In the genomic region with DNA sequence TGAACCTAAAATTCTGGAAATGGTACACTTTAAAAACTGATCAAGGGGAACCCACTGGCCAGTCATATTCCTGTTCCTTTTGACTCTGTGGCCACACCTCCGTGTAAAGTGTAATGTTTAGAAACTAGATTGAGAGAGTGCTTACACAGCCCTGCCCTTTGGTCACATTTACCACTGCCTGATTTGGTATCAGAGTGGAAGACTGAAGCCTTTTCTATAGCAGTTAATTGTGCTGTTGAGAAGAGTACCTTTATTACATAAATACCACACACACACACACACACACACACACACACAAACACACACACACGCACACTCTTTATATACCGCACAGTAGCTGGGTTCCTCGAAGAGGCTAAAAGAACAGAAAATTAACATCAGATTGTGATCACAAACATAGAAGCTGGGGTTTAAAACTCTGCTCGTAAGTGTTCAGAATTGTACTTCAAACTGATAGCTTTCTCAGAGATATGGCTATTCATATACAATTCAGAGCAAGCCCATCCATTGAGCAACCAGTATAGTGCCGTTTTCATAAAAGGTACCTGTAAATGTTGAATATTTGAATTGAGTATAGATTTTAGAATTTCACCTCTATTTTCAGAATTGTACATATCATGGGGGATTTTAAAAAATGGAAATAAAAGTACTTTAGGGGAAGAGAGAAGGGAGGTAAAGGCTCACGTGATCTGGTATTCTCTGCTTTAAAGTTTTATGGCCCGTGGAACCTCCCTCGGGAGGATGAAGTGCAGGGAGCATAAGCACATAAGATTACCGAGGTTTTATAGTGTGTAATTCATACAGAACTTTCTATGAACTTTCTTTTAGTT, we compare ENCODE assay signal across 9 cellular contexts. TPM values are rescaled to one million over a fixed set of nuclear protein-coding genes. Genes with fewer than 3 reads are reported as not detected.
DNase-seq lines count a peak whose midpoint lies in the region; ATAC-seq and TF ChIP-seq lines count a peak whose summit lies in the region.
"Had no signal": no experiment of that assay in that cellular context is flagged by ENCODE, and none has a peak within 500 bp of the region (broad histone marks: within the 10 kb centered on the region; RNA-seq: fewer than 3 reads in every experiment).

No MANE protein-coding gene starts in this region.

- H3K27ac Mint-ChIP-seq in activated CD8-positive, alpha-beta T cell treated with anti-CD3 and anti-CD28 coated beads for 36 hours = no peak overlapping the region
- H3K27ac Mint-ChIP-seq in activated CD8-positive, alpha-beta T cell treated with anti-CD3 and anti-CD28 coated beads, Interleukin-2, amount 10 ng/mL, durations not matched to agents 7 days and 5 days = no peak overlapping the region

- intact Hi-C loops in activated CD8-positive, alpha-beta T cell treated with anti-CD3 and anti-CD28 coated beads for 36 hours (cut with micrococcal nuclease) = no loop called here
- intact Hi-C loops in sigmoid colon (cut with DNase I) = no loop called here

- no peaks in the 10 kb centered on the region for H3K27me3 Mint-ChIP-seq in activated CD8-positive, alpha-beta T cell treated with anti-CD3 and anti-CD28 coated beads for 36 hours
- no peaks in the 10 kb centered on the region for H3K27me3 Mint-ChIP-seq in activated CD8-positive, alpha-beta T cell treated with anti-CD3 and anti-CD28 coated beads, Interleukin-2, amount 10 ng/mL, durations not matched to agents 7 days and 5 days (ENCODE audit: low read depth)

- ATAC-seq in activated CD8-positive, alpha-beta T cell treated with anti-CD3 and anti-CD28 coated beads for 36 hours = peak; percentile 34
- no peak for ATAC-seq in activated CD8-positive, alpha-beta T cell treated with anti-CD3 and anti-CD28 coated beads, Interleukin-2, amount 10 ng/mL, durations not matched to agents 7 days and 5 days
- ATAC-seq in HG03342 (IDR thresholded peaks at IDR 0.05; ENCODE audit: unreplicated experiment) (peak; percentile 80), thoracic aorta (ENCODE audit: insufficient number of reproducible peaks, low FRiP score, low read depth) (peak; percentile 27)
- ATAC-seq: HCT116 had no signal

- no peak for TF ChIP-seq POLR2A in sigmoid colon (IDR thresholded peaks at IDR 0.05)

- H3K27ac ChIP-seq in thoracic aorta (peak overlapping the region; percentile 21 to 69), sigmoid colon (no peak overlapping the region)

- in situ Hi-C loops in KBM-7 (cut with MboI; ENCODE audit: low pct_unique_long_range_greater_than_20kb, low sequenced_read_pairs) = no loop called here

- H3K4me1 ChIP-seq in thoracic aorta (ENCODE audit: control insufficient read depth in 1 of 2, low read depth in 2 of 2) = peaks cover 53 to 80% of the 10 kb centered on the region in 2 donors
- H3K4me1 ChIP-seq in sigmoid colon = peaks cover 0 to 38% (median 5%) of the 10 kb centered on the region in 4 donors

- peaks cover 11% of the 10 kb centered on the region for H3K36me3 Mint-ChIP-seq in activated CD8-positive, alpha-beta T cell treated with anti-CD3 and anti-CD28 coated beads for 36 hours (ENCODE audit: low read depth)
- H3K36me3 Mint-ChIP-seq in activated CD8-positive, alpha-beta T cell treated with anti-CD3 and anti-CD28 coated beads, Interleukin-2, amount 10 ng/mL, durations not matched to agents 7 days and 5 days (ENCODE audit: low read depth) = peaks cover 12% of the 10 kb centered on the region

- peak overlapping the region; percentile 35 for H3K4me3 ChIP-seq in epithelial cell of proximal tubule (ENCODE audit: low read depth, low read length)
- H3K4me3 ChIP-seq in thoracic aorta = peak overlapping the region; percentile 13
- no peak overlapping the region for H3K4me3 ChIP-seq in sigmoid colon

- POLR2A ChIA-PET in activated CD8-positive, alpha-beta T cell treated with anti-CD3 and anti-CD28 coated beads for 36 hours (lab: Charles Lee) = no interaction called here
- POLR2A ChIA-PET in activated CD8-positive, alpha-beta T cell treated with anti-CD3 and anti-CD28 coated beads, Interleukin-2, amount 10 ng/mL, durations not matched to agents 7 days and 5 days (lab: Charles Lee) = no interaction called here

- no peak for TF ChIP-seq EP300 in sigmoid colon (IDR thresholded peaks at IDR 0.05)

- CTCF ChIA-PET in activated CD8-positive, alpha-beta T cell treated with anti-CD3 and anti-CD28 coated beads for 36 hours (lab: Charles Lee) = no interaction called here
- CTCF ChIA-PET in activated CD8-positive, alpha-beta T cell treated with anti-CD3 and anti-CD28 coated beads, Interleukin-2, amount 10 ng/mL, durations not matched to agents 7 days and 5 days (lab: Charles Lee) = no interaction called here

- no peaks in the 10 kb centered on the region for H3K36me3 ChIP-seq in thoracic aorta
- H3K36me3 ChIP-seq in sigmoid colon = peaks cover 0 to 9% (median 0%) of the 10 kb centered on the region in 4 donors

- 19 to 53% methylated on average over 10 of the region's 10 CpGs for WGBS in sigmoid colon, 2 donors

- H3K9me3 Mint-ChIP-seq in activated CD8-positive, alpha-beta T cell treated with anti-CD3 and anti-CD28 coated beads for 36 hours = no peaks in the 10 kb centered on the region
- H3K9me3 Mint-ChIP-seq in activated CD8-positive, alpha-beta T cell treated with anti-CD3 and anti-CD28 coated beads, Interleukin-2, amount 10 ng/mL, durations not matched to agents 7 days and 5 days (ENCODE audit: insufficient read depth) = no peaks in the 10 kb centered on the region

- H3K4me1 Mint-ChIP-seq in activated CD8-positive, alpha-beta T cell treated with anti-CD3 and anti-CD28 coated beads for 36 hours (ENCODE audit: low read depth) = peaks cover 35% of the 10 kb centered on the region
- H3K4me1 Mint-ChIP-seq in activated CD8-positive, alpha-beta T cell treated with anti-CD3 and anti-CD28 coated beads, Interleukin-2, amount 10 ng/mL, durations not matched to agents 7 days and 5 days (ENCODE audit: low read depth) = peaks cover 17% of the 10 kb centered on the region

- no peak for TF ChIP-seq CTCF in activated CD8-positive, alpha-beta T cell treated with anti-CD3 and anti-CD28 coated beads for 36 hours (IDR thresholded peaks at IDR 0.05)
- TF ChIP-seq CTCF in epithelial cell of proximal tubule (conservative IDR thresholded peaks at IDR 0.05; ENCODE audit: low read depth, low read length) = no peak
- TF ChIP-seq CTCF in thoracic aorta (IDR thresholded peaks at IDR 0.05) = no peak
- TF ChIP-seq CTCF in sigmoid colon (IDR thresholded peaks at IDR 0.05) = no peak

- no peaks in the 10 kb centered on the region for H3K27me3 ChIP-seq in thoracic aorta (replicated peaks; ENCODE audit: insufficient read depth)
- H3K27me3 ChIP-seq in sigmoid colon = no peaks in the 10 kb centered on the region

- DNase-seq in activated CD8-positive, alpha-beta T cell treated with anti-CD3 and anti-CD28 coated beads for 36 hours = peak; percentile 5
- DNase-seq in activated CD8-positive, alpha-beta T cell treated with anti-CD3 and anti-CD28 coated beads, Interleukin-2, amount 10 ng/mL, durations not matched to agents 7 days and 5 days = no peak
- DNase-seq in epithelial cell of proximal tubule (ENCODE audit: low read depth) (no peak), thoracic aorta (ENCODE audit: low spot score) (no peak), sigmoid colon (no peak), cerebellar nuclear complex (lab: John Stamatoyannopoulos, UW) (no peak), KBM-7 (no peak)

- H3K9me3 ChIP-seq in thoracic aorta (no peaks in the 10 kb centered on the region), sigmoid colon (no peaks in the 10 kb centered on the region)

- H3K4me3 Mint-ChIP-seq in activated CD8-positive, alpha-beta T cell treated with anti-CD3 and anti-CD28 coated beads for 36 hours = no peak overlapping the region
- H3K4me3 Mint-ChIP-seq in activated CD8-positive, alpha-beta T cell treated with anti-CD3 and anti-CD28 coated beads, Interleukin-2, amount 10 ng/mL, durations not matched to agents 7 days and 5 days = no peak overlapping the region

RNA-seq across cellular contexts. Expression of a gene that starts 37.5 kb away (rescaled TPM):
- 10 to 100 TPM; 67.7 to 70.9 TPM for total RNA-seq in activated CD8-positive, alpha-beta T cell treated with anti-CD3 and anti-CD28 coated beads for 36 hours
- 10 to 100 TPM; 43.3 to 46.0 TPM for total RNA-seq in activated CD8-positive, alpha-beta T cell treated with anti-CD3 and anti-CD28 coated beads, Interleukin-2, amount 10 ng/mL, durations not matched to agents 7 days and 5 days
- total RNA-seq in epithelial cell of proximal tubule = 53.5 and 79.2 TPM in 2 replicates
- total RNA-seq in thoracic aorta = 100 to 1,000 TPM; 105 to 113 TPM
- total RNA-seq in sigmoid colon = 100 to 1,000 TPM; 153 to 178 (median 168) TPM
- polyA plus RNA-seq in sigmoid colon = 100 to 1,000 TPM in 2 of 3 donors, 10 to 100 TPM in 1; 97.9 to 196 (median 181) TPM

Comparison
In these comparisons a context has a peak if more than half of its experiments do, and no peak if none do; other contexts are left out.
1. H3K4me3 ChIP-seq: peak in epithelial cell of proximal tubule (single experiment) and thoracic aorta (single experiment); none in sigmoid colon (0 of 4).
2. H3K27ac ChIP-seq: peak in thoracic aorta (2 of 2); none in sigmoid colon (0 of 4).